1 cellular context compared by ENCODE assay signal in genomic region chr17:39642675-39643074, GRCh38.
TF ChIP-seq lines count a peak whose summit lies in the region.

No MANE protein-coding gene starts in this region.

TF ChIP-seq in WTC11, 78 proteins besides CTCF, POLR2A, EP300 and RAD21:
- TF ChIP-seq NFATC4 (CRISPR knock-in tag; IDR thresholded peaks at IDR 0.05): no peak
- TF ChIP-seq ZNF416 (CRISPR knock-in tag; IDR thresholded peaks at IDR 0.05): no peak
- no peak for TF ChIP-seq PREB (CRISPR knock-in tag; IDR thresholded peaks at IDR 0.05; ENCODE audit: borderline replicate concordance)
- TF ChIP-seq GTF2I (CRISPR knock-in tag; conservative IDR thresholded peaks at IDR 0.05): peak; percentile 76
